In the genomic region with DNA sequence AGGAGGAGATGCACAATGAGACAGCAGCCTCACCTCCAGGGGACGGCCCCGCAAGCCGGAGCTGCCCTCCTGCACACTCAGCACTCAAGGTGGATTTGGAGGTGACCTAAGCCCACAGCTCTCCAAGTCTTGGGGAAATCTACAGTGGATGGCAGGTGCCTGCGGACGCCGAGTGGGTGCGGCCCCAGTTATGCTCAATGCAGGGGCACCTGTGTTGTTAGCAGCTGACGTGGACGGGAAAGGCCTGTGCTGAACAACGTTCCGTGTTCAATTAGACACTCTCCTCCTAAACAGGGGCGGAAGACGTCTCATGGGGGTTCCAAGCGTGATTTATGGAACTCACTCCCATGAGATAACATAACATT, we compare ENCODE assay signal across 25 cellular contexts. TPM values are rescaled to one million over a fixed set of nuclear protein-coding genes. Genes with fewer than 3 reads are reported as not detected.
DNase-seq lines count a peak whose midpoint lies in the region; ATAC-seq and TF ChIP-seq lines count a peak whose summit lies in the region.
"Had no signal": no experiment of that assay in that cellular context is flagged by ENCODE, and none has a peak within 500 bp of the region (broad histone marks: within the 10 kb centered on the region; RNA-seq: fewer than 3 reads in every experiment).

No MANE protein-coding gene starts in this region.

- CTCF ChIA-PET in CD8-positive, alpha-beta memory T cell (lab: Charles Lee) = no interaction called here

- no peak overlapping the region for H3K4me3 Mint-ChIP-seq in activated T-cell treated with anti-CD3 and anti-CD28 coated beads, Interleukin-2, amount 50 U/mL, for 24 hours
- H3K4me3 Mint-ChIP-seq in activated T-cell treated with anti-CD3 and anti-CD28 coated beads, Interleukin-2, amount 50 U/mL, for 72 hours = no peak overlapping the region
- no peak overlapping the region for H3K4me3 Mint-ChIP-seq in natural killer cell treated with Interleukin-12 subunit alpha and Interleukin-12 subunit beta and Interleukin-15 and Interleukin-18, amount 100 ng/mL, for 72 hours
- H3K4me3 Mint-ChIP-seq in CD8-positive, alpha-beta memory T cell = no peak overlapping the region
- H3K4me3 Mint-ChIP-seq: activated naive CD8-positive, alpha-beta T cell treated with anti-CD3 and anti-CD28 coated beads, Interleukin-2, amount 50 U/mL, for 24 hours; naive thymus-derived CD8-positive, alpha-beta T cell had no signal

- H3K4me1 Mint-ChIP-seq in activated T-cell treated with anti-CD3 and anti-CD28 coated beads, Interleukin-2, amount 50 U/mL, for 24 hours (ENCODE audit: low read depth) = peaks cover 10% of the 10 kb centered on the region
- H3K4me1 Mint-ChIP-seq in activated T-cell treated with anti-CD3 and anti-CD28 coated beads, Interleukin-2, amount 50 U/mL, for 72 hours (ENCODE audit: low read depth) = peaks cover 17% of the 10 kb centered on the region
- peaks cover 8 to 13% of the 10 kb centered on the region in 2 donors for H3K4me1 Mint-ChIP-seq in natural killer cell treated with Interleukin-12 subunit alpha and Interleukin-12 subunit beta and Interleukin-15 and Interleukin-18, amount 100 ng/mL, for 72 hours (ENCODE audit: low read depth in 2 of 2)
- H3K4me1 Mint-ChIP-seq in CD8-positive, alpha-beta memory T cell = peaks cover 11 to 19% (median 11%) of the 10 kb centered on the region in 3 donors

- H3K27me3 ChIP-seq in H7 (ENCODE audit: control insufficient read depth, insufficient read depth, low read length) (no peaks in the 10 kb centered on the region), colonic mucosa (no peaks in the 10 kb centered on the region), BE2C (no peaks in the 10 kb centered on the region)
- no peaks in the 10 kb centered on the region for H3K27me3 ChIP-seq in CD8-positive, alpha-beta memory T cell (ENCODE audit: insufficient read depth, low read length, poor library complexity, severe bottlenecking)
- H3K27me3 ChIP-seq: BLaER1, gastroesophageal sphincter, MG63, pancreas had no signal

- intact Hi-C loops in colonic mucosa (cut with DNase I) = no loop called here

- no peak for ATAC-seq in activated T-cell treated with anti-CD3 and anti-CD28 coated beads, Interleukin-2, amount 50 U/mL, for 72 hours (replicated peaks in 1 of 2)
- ATAC-seq in natural killer cell treated with Interleukin-12 subunit alpha and Interleukin-12 subunit beta and Interleukin-15 and Interleukin-18, amount 100 ng/mL, for 72 hours = no peak
- ATAC-seq: activated naive CD8-positive, alpha-beta T cell treated with anti-CD3 and anti-CD28 coated beads, Interleukin-2, amount 50 U/mL, for 24 hours; gastroesophageal sphincter; naive thymus-derived CD8-positive, alpha-beta T cell; pancreas had no signal

- no peak overlapping the region for H3K4me3 ChIP-seq in H7 (ENCODE audit: insufficient read depth, low read depth, low read length)
- no peak overlapping the region for H3K4me3 ChIP-seq in colonic mucosa
- no peak overlapping the region for H3K4me3 ChIP-seq in CD8-positive, alpha-beta memory T cell (ENCODE audit: low read length)
- H3K4me3 ChIP-seq in BE2C (ENCODE audit: low read depth, low read length) = no peak overlapping the region
- H3K4me3 ChIP-seq: BLaER1, gastroesophageal sphincter, MG63, pancreas had no signal

- no peak overlapping the region for H3K27ac ChIP-seq in colonic mucosa
- H3K27ac ChIP-seq in CD8-positive, alpha-beta memory T cell (ENCODE audit: low read depth, low read length) = no peak overlapping the region
- H3K27ac ChIP-seq: BLaER1, gastroesophageal sphincter, pancreas had no signal

- DNase-seq in activated T-cell treated with anti-CD3 and anti-CD28 coated beads, Interleukin-2, amount 50 U/mL, for 24 hours = peak; percentile 29
- DNase-seq in activated T-cell treated with anti-CD3 and anti-CD28 coated beads, Interleukin-2, amount 50 U/mL, for 72 hours = no peak
- DNase-seq in H7 (peak; percentile 43), colonic mucosa (peak; percentile 14), BE2C (no peak), NCI-H2029 treated with DMSO at 0.1 percent for 48 hours (lab: John Stamatoyannopoulos, UW) (no peak)
- DNase-seq in natural killer cell treated with Interleukin-12 subunit alpha and Interleukin-12 subunit beta and Interleukin-15 and Interleukin-18, amount 100 ng/mL, for 72 hours (ENCODE audit: low spot score) = peak; percentile 44
- no peak for DNase-seq in CD8-positive, alpha-beta memory T cell
- DNase-seq: activated CD4-positive, CD25-positive, alpha-beta regulatory T cell; activated naive CD8-positive, alpha-beta T cell treated with anti-CD3 and anti-CD28 coated beads, Interleukin-2, amount 50 U/mL, for 24 hours; central memory CD4-positive, alpha-beta T cell; COR-L47; DMS79; GF-D8; hypothalamus; KG1; MG63; naive thymus-derived CD8-positive, alpha-beta T cell; NCI-H2029; NCI-H2227 treated with DMSO at 0.1 percent for 48 hours; NCI-H526 treated with DMSO at 0.1 percent for 48 hours; SIG-M5 had no signal

- no peaks in the 10 kb centered on the region for H3K9me3 ChIP-seq in colonic mucosa
- H3K9me3 ChIP-seq in CD8-positive, alpha-beta memory T cell (ENCODE audit: low read length) = no peaks in the 10 kb centered on the region
- H3K9me3 ChIP-seq in BE2C = no peaks in the 10 kb centered on the region
- H3K9me3 ChIP-seq: BLaER1, gastroesophageal sphincter, MG63, pancreas had no signal

- H3K9me3 Mint-ChIP-seq in activated T-cell treated with anti-CD3 and anti-CD28 coated beads, Interleukin-2, amount 50 U/mL, for 24 hours = no peaks in the 10 kb centered on the region
- H3K9me3 Mint-ChIP-seq in activated T-cell treated with anti-CD3 and anti-CD28 coated beads, Interleukin-2, amount 50 U/mL, for 72 hours = no peaks in the 10 kb centered on the region
- no peaks in the 10 kb centered on the region for H3K9me3 Mint-ChIP-seq in natural killer cell treated with Interleukin-12 subunit alpha and Interleukin-12 subunit beta and Interleukin-15 and Interleukin-18, amount 100 ng/mL, for 72 hours
- no peaks in the 10 kb centered on the region for H3K9me3 Mint-ChIP-seq in CD8-positive, alpha-beta memory T cell
- H3K9me3 Mint-ChIP-seq: activated naive CD8-positive, alpha-beta T cell treated with anti-CD3 and anti-CD28 coated beads, Interleukin-2, amount 50 U/mL, for 24 hours; naive thymus-derived CD8-positive, alpha-beta T cell had no signal

- no peaks in the 10 kb centered on the region for H3K36me3 Mint-ChIP-seq in activated T-cell treated with anti-CD3 and anti-CD28 coated beads, Interleukin-2, amount 50 U/mL, for 24 hours (ENCODE audit: low read depth)
- H3K36me3 Mint-ChIP-seq in activated T-cell treated with anti-CD3 and anti-CD28 coated beads, Interleukin-2, amount 50 U/mL, for 72 hours (ENCODE audit: insufficient read depth in 2 of 2) = no peaks in the 10 kb centered on the region
- no peaks in the 10 kb centered on the region for H3K36me3 Mint-ChIP-seq in natural killer cell treated with Interleukin-12 subunit alpha and Interleukin-12 subunit beta and Interleukin-15 and Interleukin-18, amount 100 ng/mL, for 72 hours
- H3K36me3 Mint-ChIP-seq in CD8-positive, alpha-beta memory T cell = no peaks in the 10 kb centered on the region
- H3K36me3 Mint-ChIP-seq: naive thymus-derived CD8-positive, alpha-beta T cell had no signal

- TF ChIP-seq CTCF in colonic mucosa (IDR thresholded peaks at IDR 0.05) (no peak), BE2C (IDR thresholded peaks at IDR 0.05; ENCODE audit: low read depth, low read length) (no peak)

- no peaks in the 10 kb centered on the region for H3K27me3 Mint-ChIP-seq in activated T-cell treated with anti-CD3 and anti-CD28 coated beads, Interleukin-2, amount 50 U/mL, for 24 hours
- H3K27me3 Mint-ChIP-seq in activated T-cell treated with anti-CD3 and anti-CD28 coated beads, Interleukin-2, amount 50 U/mL, for 72 hours (ENCODE audit: low read depth) = no peaks in the 10 kb centered on the region
- peaks cover 0 to 2% of the 10 kb centered on the region in 2 donors for H3K27me3 Mint-ChIP-seq in natural killer cell treated with Interleukin-12 subunit alpha and Interleukin-12 subunit beta and Interleukin-15 and Interleukin-18, amount 100 ng/mL, for 72 hours
- no peaks in the 10 kb centered on the region for H3K27me3 Mint-ChIP-seq in CD8-positive, alpha-beta memory T cell
- H3K27me3 Mint-ChIP-seq: activated naive CD8-positive, alpha-beta T cell treated with anti-CD3 and anti-CD28 coated beads, Interleukin-2, amount 50 U/mL, for 24 hours; naive thymus-derived CD8-positive, alpha-beta T cell had no signal

- H3K4me1 ChIP-seq in colonic mucosa (no peaks in the 10 kb centered on the region), BE2C (peaks cover 9% of the 10 kb centered on the region)
- peaks cover 17% of the 10 kb centered on the region for H3K4me1 ChIP-seq in CD8-positive, alpha-beta memory T cell (ENCODE audit: insufficient read depth, low read length)

- no peaks in the 10 kb centered on the region for H3K36me3 ChIP-seq in H7 (replicated peaks; ENCODE audit: control insufficient read depth, insufficient read depth, low read length)
- H3K36me3 ChIP-seq in colonic mucosa = no peaks in the 10 kb centered on the region
- H3K36me3 ChIP-seq in CD8-positive, alpha-beta memory T cell (ENCODE audit: insufficient read depth, low read length) = no peaks in the 10 kb centered on the region
- H3K36me3 ChIP-seq in BE2C = no peaks in the 10 kb centered on the region
- H3K36me3 ChIP-seq: BLaER1, gastroesophageal sphincter, MG63, pancreas had no signal

- H3K9ac ChIP-seq in colonic mucosa (ENCODE audit: low read depth in 2 of 2, low read length in 2 of 2) = no peak overlapping the region
- H3K9ac ChIP-seq: BLaER1 had no signal

- H3K27ac Mint-ChIP-seq in activated T-cell treated with anti-CD3 and anti-CD28 coated beads, Interleukin-2, amount 50 U/mL, for 24 hours = no peak overlapping the region
- H3K27ac Mint-ChIP-seq in activated T-cell treated with anti-CD3 and anti-CD28 coated beads, Interleukin-2, amount 50 U/mL, for 72 hours = no peak overlapping the region
- peak overlapping the region in 1 of 2 donors; percentile 35 for H3K27ac Mint-ChIP-seq in natural killer cell treated with Interleukin-12 subunit alpha and Interleukin-12 subunit beta and Interleukin-15 and Interleukin-18, amount 100 ng/mL, for 72 hours
- peak overlapping the region in 1 of 8 donors; percentile 65 for H3K27ac Mint-ChIP-seq in CD8-positive, alpha-beta memory T cell
- H3K27ac Mint-ChIP-seq: activated naive CD8-positive, alpha-beta T cell treated with anti-CD3 and anti-CD28 coated beads, Interleukin-2, amount 50 U/mL, for 24 hours had no signal

- POLR2A ChIA-PET in CD8-positive, alpha-beta memory T cell (lab: Charles Lee) = no interaction called here

RNA-seq across cellular contexts. Expression of gene METRNL, which starts 22.0 kb away (rescaled TPM):
- 100 to 1,000 TPM; 137 to 198 TPM for total RNA-seq in activated T-cell treated with anti-CD3 and anti-CD28 coated beads, Interleukin-2, amount 50 U/mL, for 72 hours
- total RNA-seq in H7 (2014; rRNA removed; shearing (Covaris generic)) = 26.6 and 32.0 TPM in 2 replicates
- total RNA-seq in colonic mucosa = 10 to 100 TPM; 84.2 to 87.2 TPM
- total RNA-seq in natural killer cell treated with Interleukin-12 subunit alpha and Interleukin-12 subunit beta and Interleukin-15 and Interleukin-18, amount 100 ng/mL, for 72 hours = 100 to 1,000 TPM; 179 to 208 TPM
- total RNA-seq in CD8-positive, alpha-beta memory T cell = 10 to 100 TPM; 22.3 to 22.9 TPM
- polyA plus RNA-seq in CD8-positive, alpha-beta memory T cell = 2.6 TPM
- 25.8 TPM for polyA plus RNA-seq in BE2C (2012; ENCODE audit: insufficient read depth, insufficient read length, low read depth)

Comparison
In these comparisons a context has a peak if more than half of its experiments do, and no peak if none do; other contexts are left out.
1. DNase-seq: peak in activated T-cell treated with anti-CD3 and anti-CD28 coated beads, Interleukin-2, amount 50 U/mL, for 24 hours (single experiment), H7 (single experiment), colonic mucosa (single experiment) and natural killer cell treated with Interleukin-12 subunit alpha and Interleukin-12 subunit beta and Interleukin-15 and Interleukin-18, amount 100 ng/mL, for 72 hours (single experiment); none in activated T-cell treated with anti-CD3 and anti-CD28 coated beads, Interleukin-2, amount 50 U/mL, for 72 hours (0 of 2), CD8-positive, alpha-beta memory T cell (0 of 5), BE2C (single experiment) and NCI-H2029 treated with DMSO at 0.1 percent for 48 hours (single experiment).